In genomic region chr10:132240581-132240980, GRCh38 we compare ENCODE assay signal across 25 cellular contexts.
"Had no signal": no experiment of that assay in that cellular context is flagged by ENCODE, and none has a peak within 500 bp of the region (broad histone marks: within the 10 kb centered on the region; RNA-seq: fewer than 3 reads in every experiment).

No MANE protein-coding gene starts in this region.

- H3K36me3 Mint-ChIP-seq: activated naive CD8-positive, alpha-beta T cell had no signal

- ATAC-seq: activated CD8-positive, alpha-beta T cell treated with anti-CD3 and anti-CD28 coated beads for 36 hours; activated T-cell treated with anti-CD3 and anti-CD28 coated beads, Interleukin-2, amount 50 U/mL, for 4 hours; activated T-helper 17 cell treated with anti-CD3 and anti-CD28 coated beads, Interleukin-2, amount 50 U/mL, for 72 hours; esophagus mucosa had no signal

- H3K36me3 ChIP-seq: brain microvascular endothelial cell had no signal

- H3K4me3 ChIP-seq: coronary artery, dorsolateral prefrontal cortex had no signal

- DNase-seq: activated CD4-positive, alpha-beta T cell treated with anti-CD3 and anti-CD28 coated beads for 1 hour; activated CD4-positive, alpha-beta T cell treated with anti-CD3 and anti-CD28 coated beads for 4 hours; activated CD4-positive, alpha-beta T cell treated with anti-CD3 and anti-CD28 coated beads, Interleukin-2, amount 10 ng/mL, durations not matched to agents 7 days and 5 days; activated CD4-positive, alpha-beta T cell treated with anti-CD3 and anti-CD28 coated beads, Interleukin-2, amount 50 U/mL, for 4 hours; activated CD8-positive, alpha-beta memory T cell treated with anti-CD3 and anti-CD28 coated beads for 24 hours; activated CD8-positive, alpha-beta T cell treated with anti-CD3 and anti-CD28 coated beads for 36 hours; activated effector memory CD4-positive, alpha-beta T cell treated with Interleukin-2 at 50 U/mL for 16 hours; activated gamma-delta T cell treated with Interleukin-2 at 50 U/mL for 16 hours; activated naive CD4-positive, alpha-beta T cell treated with anti-CD3 and anti-CD28 coated beads, Interleukin-2, amount 50 U/mL, for 16 hours; activated naive CD4-positive, alpha-beta T cell treated with Interleukin-2 at 50 U/mL for 16 hours; activated T-cell treated with anti-CD3 and anti-CD28 coated beads, Interleukin-2, amount 50 U/mL, for 4 hours; amniotic stem cell; anterior cingulate cortex; brain microvascular endothelial cell; dorsolateral prefrontal cortex; effector memory CD4-positive, alpha-beta T cell; endodermal cell; foreskin fibroblast; T-helper 2 cell had no signal

- H3K27ac ChIP-seq: brain microvascular endothelial cell, coronary artery, dorsolateral prefrontal cortex had no signal

- H3K4me3 Mint-ChIP-seq: activated CD4-positive, alpha-beta T cell treated with anti-CD3 and anti-CD28 coated beads, Interleukin-2, amount 10 ng/mL, durations not matched to agents 7 days and 5 days; activated CD8-positive, alpha-beta T cell treated with anti-CD3 and anti-CD28 coated beads for 36 hours; activated naive CD8-positive, alpha-beta T cell; activated T-cell treated with anti-CD3 and anti-CD28 coated beads, Interleukin-2, amount 50 U/mL, for 4 hours; activated T-helper 17 cell treated with anti-CD3 and anti-CD28 coated beads, Interleukin-2, amount 50 U/mL, for 72 hours; central memory CD8-positive, alpha-beta T cell; dendritic cell treated with granulocyte-macrophage colony-stimulating factor and Interleukin-4, amounts not matched to agents 40 ng/mL and 50 ng/mL, for 4 days; endodermal cell had no signal

- H3K9me3 Mint-ChIP-seq: activated CD4-positive, alpha-beta T cell treated with anti-CD3 and anti-CD28 coated beads, Interleukin-2, amount 10 ng/mL, durations not matched to agents 7 days and 5 days; activated CD8-positive, alpha-beta T cell treated with anti-CD3 and anti-CD28 coated beads for 36 hours; activated T-cell treated with anti-CD3 and anti-CD28 coated beads, Interleukin-2, amount 50 U/mL, for 4 hours; activated T-helper 17 cell treated with anti-CD3 and anti-CD28 coated beads, Interleukin-2, amount 50 U/mL, for 72 hours; central memory CD8-positive, alpha-beta T cell; dendritic cell treated with granulocyte-macrophage colony-stimulating factor and Interleukin-4, amounts not matched to agents 40 ng/mL and 50 ng/mL, for 4 days; endodermal cell had no signal

- H3K27me3 ChIP-seq: brain microvascular endothelial cell, dorsolateral prefrontal cortex had no signal

- H3K27ac Mint-ChIP-seq: activated CD8-positive, alpha-beta T cell treated with anti-CD3 and anti-CD28 coated beads for 36 hours; activated naive CD8-positive, alpha-beta T cell; activated T-helper 17 cell treated with anti-CD3 and anti-CD28 coated beads, Interleukin-2, amount 50 U/mL, for 72 hours; dendritic cell treated with granulocyte-macrophage colony-stimulating factor and Interleukin-4, amounts not matched to agents 40 ng/mL and 50 ng/mL, for 4 days; endodermal cell had no signal

- H3K4me1 Mint-ChIP-seq: activated CD4-positive, alpha-beta T cell treated with anti-CD3 and anti-CD28 coated beads, Interleukin-2, amount 10 ng/mL, durations not matched to agents 7 days and 5 days; activated T-helper 17 cell treated with anti-CD3 and anti-CD28 coated beads, Interleukin-2, amount 50 U/mL, for 72 hours; endodermal cell had no signal

- H3K27me3 Mint-ChIP-seq: activated CD4-positive, alpha-beta T cell treated with anti-CD3 and anti-CD28 coated beads, Interleukin-2, amount 10 ng/mL, durations not matched to agents 7 days and 5 days; activated CD8-positive, alpha-beta T cell treated with anti-CD3 and anti-CD28 coated beads for 36 hours; activated naive CD8-positive, alpha-beta T cell; activated T-helper 17 cell treated with anti-CD3 and anti-CD28 coated beads, Interleukin-2, amount 50 U/mL, for 72 hours; central memory CD8-positive, alpha-beta T cell had no signal
